In genomic region chr5:76813982-76814562, GRCh38 we compare ENCODE assay signal across 16 cellular contexts. TPM values are rescaled to one million over a fixed set of nuclear protein-coding genes. Genes with fewer than 3 reads are reported as not detected.
DNase-seq lines count a peak whose midpoint lies in the region; ATAC-seq and TF ChIP-seq lines count a peak whose summit lies in the region.
"Had no signal": no experiment of that assay in that cellular context is flagged by ENCODE, and none has a peak within 500 bp of the region (broad histone marks: within the 10 kb centered on the region; RNA-seq: fewer than 3 reads in every experiment).

No MANE protein-coding gene starts in this region.

- no peaks in the 10 kb centered on the region for H3K27me3 ChIP-seq in mammary epithelial cell (ENCODE audit: insufficient read depth, low read length)
- peaks cover 0 to 23% (median 3%) of the 10 kb centered on the region in 4 donors for H3K27me3 ChIP-seq in esophagus muscularis mucosa
- H3K27me3 ChIP-seq: upper lobe of right lung had no signal

- no peaks in the 10 kb centered on the region for H3K9me3 ChIP-seq in mammary epithelial cell (replicated peaks; ENCODE audit: insufficient read depth, low read length)
- H3K9me3 ChIP-seq in esophagus muscularis mucosa, result no peaks in the 10 kb centered on the region
- H3K9me3 ChIP-seq: upper lobe of right lung had no signal

- no peak for TF ChIP-seq EP300 in esophagus muscularis mucosa (IDR thresholded peaks at IDR 0.05)

- peak overlapping the region; percentile 57 for H3K27ac ChIP-seq in mammary epithelial cell (ENCODE audit: insufficient read depth, low read depth, low read length)
- H3K27ac ChIP-seq in esophagus muscularis mucosa (replicated peaks in 1 of 4), result no peak overlapping the region
- H3K27ac ChIP-seq: upper lobe of right lung had no signal

- BruUV-seq in mammary epithelial cell (replicated peaks; lab: Mats Ljungman, UMichigan), result no TSS peak

- peak overlapping the region; percentile 36 for H3K4me2 ChIP-seq in mammary epithelial cell (ENCODE audit: insufficient read depth, low read depth, low read length)

- in situ Hi-C loops in mammary epithelial cell (cut with MboI; ENCODE audit: low sequenced_read_pairs in 2 of 2), result no loop called here

- intact Hi-C loops in mammary epithelial cell (cut with micrococcal nuclease) (no loop called here), esophagus muscularis mucosa (cut with DNase I) (no loop called here)

- TF ChIP-seq POLR2A in esophagus muscularis mucosa (IDR thresholded peaks at IDR 0.05; ENCODE audit: low read depth), result no peak

- no peak overlapping the region for H3K9ac ChIP-seq in mammary epithelial cell (ENCODE audit: insufficient read depth, low read length)

- peaks cover 2% of the 10 kb centered on the region for H3K79me2 ChIP-seq in mammary epithelial cell (ENCODE audit: insufficient read depth, low read length)

- H3K4me1 ChIP-seq in mammary epithelial cell (ENCODE audit: insufficient read depth, low read length) (peaks cover 45% of the 10 kb centered on the region), esophagus muscularis mucosa (peaks cover 3 to 10% (median 8%) of the 10 kb centered on the region in 4 donors)
- H3K4me1 ChIP-seq: upper lobe of right lung had no signal

- no peaks in the 10 kb centered on the region for H3K36me3 ChIP-seq in mammary epithelial cell (ENCODE audit: insufficient read depth, low read length)
- no peaks in the 10 kb centered on the region for H3K36me3 ChIP-seq in esophagus muscularis mucosa
- H3K36me3 ChIP-seq: upper lobe of right lung had no signal

- no peak overlapping the region for H2AFZ ChIP-seq in mammary epithelial cell (ENCODE audit: low read depth, low read length)

- no peaks in the 10 kb centered on the region for H4K20me1 ChIP-seq in mammary epithelial cell (ENCODE audit: insufficient read depth, low read length)

- DNase-seq in AG10803 (ENCODE audit: low read depth), result peak; percentile 72
- peak; percentile 57 for DNase-seq in LHCN-M2 (ENCODE audit: low read depth)
- DNase-seq in mammary epithelial cell, result peak; percentile 96
- DNase-seq in kidney glomerular epithelial cell (lab: John Stamatoyannopoulos, UW), result peak; percentile 92
- DNase-seq in RPMI8226, result no peak
- DNase-seq in esophagus muscularis mucosa (ENCODE audit: extremely low spot score), result no peak
- DNase-seq: activated CD8-positive, alpha-beta memory T cell treated with anti-CD3 and anti-CD28 coated beads, Interleukin-2, amount 50 U/mL, for 4 hours; amygdala; CD4-positive, CD25-positive, alpha-beta regulatory T cell; H7; Kasumi-1; kidney; upper lobe of right lung had no signal

- CTCF ChIA-PET in mammary epithelial cell (lab: Charles Lee; ENCODE audit: low non-redundant PET), result no interaction called here

- TF ChIP-seq CTCF in AG10803 (conservative IDR thresholded peaks at IDR 0.05; ENCODE audit: low read length), result no peak
- no peak for TF ChIP-seq CTCF in mammary epithelial cell (conservative IDR thresholded peaks at IDR 0.05 in 1 of 2, IDR thresholded peaks at IDR 0.05 in 1 of 2; ENCODE audit: extremely low read depth in 1 of 2, insufficient read depth in 1 of 2, low read depth in 1 of 2, low read length in 2 of 2)
- no peak for TF ChIP-seq CTCF in esophagus muscularis mucosa (IDR thresholded peaks at IDR 0.05)

- H3K4me3 ChIP-seq in AG10803 (ENCODE audit: low read length), result no peak overlapping the region
- no peak overlapping the region for H3K4me3 ChIP-seq in mammary epithelial cell (replicated peaks in 1 of 3; ENCODE audit: insufficient read depth in 1 of 3, low read depth in 2 of 3, low read length in 3 of 3)
- no peak overlapping the region for H3K4me3 ChIP-seq in esophagus muscularis mucosa
- H3K4me3 ChIP-seq: upper lobe of right lung had no signal

- dilution Hi-C loops in mammary epithelial cell (cut with HindIII; ENCODE audit: low sequenced_read_pairs), result no loop called here

- no peak for ATAC-seq in HG02885 (IDR thresholded peaks at IDR 0.05; ENCODE audit: poor library complexity, unreplicated experiment)
- no peak for ATAC-seq in HG03442 (IDR thresholded peaks at IDR 0.05; ENCODE audit: unreplicated experiment)
- ATAC-seq: upper lobe of right lung had no signal

- 49% methylated on average over 4 of the region's 4 CpGs for WGBS in mammary epithelial cell (ENCODE audit: low coverage, missing lambda C conversion rate)
- WGBS in esophagus muscularis mucosa, result 82% methylated on average over 4 of the region's 4 CpGs

RNA-seq across cellular contexts. Expression of gene F2RL1, which starts 4.8 kb away (rescaled TPM):
- 0.06 and 0.19 TPM in 2 replicates for total RNA-seq in LHCN-M2 (2014; rRNA removed)
- polyA plus RNA-seq in LHCN-M2 (2012), result 0.04 TPM
- 10 to 100 TPM; 57.2 to 93.5 TPM for total RNA-seq in mammary epithelial cell
- polyA plus RNA-seq in mammary epithelial cell, result 65.6 TPM
- polyA minus RNA-seq in mammary epithelial cell, result 106 TPM
- total RNA-seq in esophagus muscularis mucosa, result 1 to 10 TPM in 2 of 4 donors, under 1 TPM in 2; 0.26 to 1.3 (median 0.85) TPM

RNA-seq across cellular contexts. Expression of gene S100Z, which starts 35.7 kb away (rescaled TPM):
- total RNA-seq in LHCN-M2 (2014; rRNA removed), result not detected in 2 replicates
- polyA plus RNA-seq in LHCN-M2 (2012), result not detected
- total RNA-seq in mammary epithelial cell, result not detected
- polyA plus RNA-seq in mammary epithelial cell, result not detected
- polyA minus RNA-seq in mammary epithelial cell, result not detected
- not detected for total RNA-seq in esophagus muscularis mucosa
- total RNA-seq: epithelial cell of proximal tubule had no signal

Comparison
In these comparisons a context has a peak if more than half of its experiments do, and no peak if none do; other contexts are left out.
1. DNase-seq: peak in AG10803 (single experiment), LHCN-M2 (single experiment), mammary epithelial cell (single experiment) and kidney glomerular epithelial cell (single experiment); none in RPMI8226 (single experiment) and esophagus muscularis mucosa (single experiment).
2. RNA of gene F2RL1, which starts 4.8 kb away (total RNA-seq): 57.2 to 93.5 TPM in mammary epithelial cell; 0.26 to 1.3 TPM in esophagus muscularis mucosa and 0.06 to 0.19 TPM in LHCN-M2; every median in the first group is over 10 times any median in the second.